Comparison of ENCODE assay signal across 23 cellular contexts in genomic region chr6:74434165-74434564, GRCh38.
"Had no signal": no experiment of that assay in that cellular context is flagged by ENCODE, and none has a peak within 500 bp of the region (broad histone marks: within the 10 kb centered on the region; RNA-seq: fewer than 3 reads in every experiment).

No MANE protein-coding gene starts in this region.

- DNase-seq: Kasumi-1, MM.1S, NCI-H1092 treated with DMSO at 0.1 percent for 48 hours, NCI-H1436, NCI-H187, NCI-H2029, NCI-H2081 treated with DMSO at 0.1 percent for 48 hours, NCI-H2171, NCI-H226, NCI-H446, NCI-H510A, NCI-H524 treated with DMSO at 0.1 percent for 48 hours, NCI-H69, NCI-H774, Right ventricle myocardium superior, RPMI8226, SIG-M5 had no signal

- ATAC-seq: K562 had no signal

- H3K4me3 Mint-ChIP-seq: IgD-negative memory B cell had no signal

- H3K4me1 Mint-ChIP-seq: IgD-negative memory B cell had no signal

- H3K9ac ChIP-seq: KMS-11 had no signal

- H3K27ac ChIP-seq: KMS-11, SJSA1, SK-N-MC had no signal

- FAIRE-seq: K562, RCC 7860 had no signal

- H3K27me3 ChIP-seq: SJSA1 had no signal

- H3K27ac Mint-ChIP-seq: IgD-negative memory B cell had no signal

- H3K36me3 Mint-ChIP-seq: IgD-negative memory B cell had no signal

- H3K4me3 ChIP-seq: K562, SJSA1, SK-N-MC had no signal

- H3K36me3 ChIP-seq: SJSA1 had no signal

- H3K4me1 ChIP-seq: SJSA1 had no signal

- H3K4me2 ChIP-seq: KMS-11 had no signal

- H3K27me3 Mint-ChIP-seq: IgD-negative memory B cell had no signal

- H3K9me3 ChIP-seq: SJSA1 had no signal
